Comparison of ENCODE assay signal across 1 cellular context in genomic region chr10:132406181-132406580, GRCh38.
TF ChIP-seq lines count a peak whose summit lies in the region.

No MANE protein-coding gene starts in this region.

TF ChIP-seq in WTC11, 78 proteins besides CTCF, POLR2A, EP300 and RAD21 (continued from another document):
- TF ChIP-seq AFF4 (CRISPR knock-in tag; IDR thresholded peaks at IDR 0.05; ENCODE audit: borderline replicate concordance) (no peak), ZNF512 (CRISPR knock-in tag; IDR thresholded peaks at IDR 0.05; ENCODE audit: borderline replicate concordance) (no peak), ZNF671 (CRISPR knock-in tag; IDR thresholded peaks at IDR 0.05) (no peak), ZNF138 (CRISPR knock-in tag; conservative IDR thresholded peaks at IDR 0.05) (no peak), MYBL2 (CRISPR knock-in tag; IDR thresholded peaks at IDR 0.05) (no peak), ZNF232 (CRISPR knock-in tag; IDR thresholded peaks at IDR 0.05) (no peak), JUN (CRISPR knock-in tag; IDR thresholded peaks at IDR 0.05) (no peak), NFATC4 (CRISPR knock-in tag; IDR thresholded peaks at IDR 0.05) (no peak), ARID4B (CRISPR knock-in tag; IDR thresholded peaks at IDR 0.05; ENCODE audit: borderline replicate concordance) (no peak), PRRX2 (CRISPR knock-in tag; IDR thresholded peaks at IDR 0.05) (no peak), GABPB1 (CRISPR knock-in tag; IDR thresholded peaks at IDR 0.05) (no peak)
- TF ChIP-seq, protein P1, sequence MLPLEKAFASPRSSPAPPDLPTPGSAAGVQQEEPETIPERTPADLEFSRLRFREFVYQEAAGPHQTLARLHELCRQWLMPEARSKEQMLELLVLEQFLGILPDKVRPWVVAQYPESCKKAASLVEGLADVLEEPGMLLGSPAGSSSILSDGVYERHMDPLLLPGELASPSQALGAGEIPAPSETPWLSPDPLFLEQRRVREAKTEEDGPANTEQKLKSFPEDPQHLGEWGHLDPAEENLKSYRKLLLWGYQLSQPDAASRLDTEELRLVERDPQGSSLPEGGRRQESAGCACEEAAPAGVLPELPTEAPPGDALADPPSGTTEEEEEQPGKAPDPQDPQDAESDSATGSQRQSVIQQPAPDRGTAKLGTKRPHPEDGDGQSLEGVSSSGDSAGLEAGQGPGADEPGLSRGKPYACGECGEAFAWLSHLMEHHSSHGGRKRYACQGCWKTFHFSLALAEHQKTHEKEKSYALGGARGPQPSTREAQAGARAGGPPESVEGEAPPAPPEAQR (CRISPR knock-in tag; IDR thresholded peaks at IDR 0.05) = no peak
